ENCODE assay signal across 15 cellular contexts in the genomic region with DNA sequence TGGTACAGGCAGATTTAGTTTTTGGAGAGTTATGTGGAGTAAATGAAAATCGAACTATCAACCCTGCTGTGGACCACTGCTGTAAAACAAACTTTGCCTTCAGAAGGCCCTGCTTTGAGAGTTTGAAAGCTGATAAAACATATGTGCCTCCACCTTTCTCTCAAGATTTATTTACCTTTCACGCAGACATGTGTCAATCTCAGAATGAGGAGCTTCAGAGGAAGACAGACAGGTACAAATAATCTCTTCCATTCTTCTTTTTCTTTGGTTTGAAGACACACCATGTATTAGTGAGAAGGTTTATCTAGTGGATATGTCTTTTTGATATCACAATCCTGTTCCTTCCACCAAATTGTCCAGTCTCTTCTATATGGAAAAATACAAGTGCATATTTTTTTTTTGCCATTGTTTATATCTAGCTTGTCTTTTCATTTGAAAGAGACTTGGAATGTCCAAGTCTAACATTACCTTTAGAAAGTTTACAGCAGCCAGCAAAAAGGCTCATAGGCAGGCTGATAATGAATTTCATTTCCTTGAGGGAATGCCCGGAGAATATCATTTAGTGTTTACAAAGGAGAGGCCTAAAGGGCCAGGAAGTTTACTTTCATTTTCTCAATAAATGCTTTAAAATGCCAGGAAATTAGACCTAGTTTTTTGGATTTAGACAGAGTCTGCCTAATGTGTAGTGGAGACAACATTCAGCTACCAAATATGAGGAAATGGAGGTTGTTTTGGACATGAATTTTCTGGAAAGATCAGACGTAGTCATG. TPM values are rescaled to one million over a fixed set of nuclear protein-coding genes. Genes with fewer than 3 reads are reported as not detected.
DNase-seq lines count a peak whose midpoint lies in the region; ATAC-seq and TF ChIP-seq lines count a peak whose summit lies in the region.
"Had no signal": no experiment of that assay in that cellular context is flagged by ENCODE, and none has a peak within 500 bp of the region (broad histone marks: within the 10 kb centered on the region; RNA-seq: fewer than 3 reads in every experiment).

No MANE protein-coding gene starts in this region.

- WGBS in right lobe of liver (ENCODE audit: insufficient coverage, low coverage, low lambda C conversion rate, missing lambda C conversion rate), result 35% methylated on average over 4 of the region's 4 CpGs

- intact Hi-C loops in right lobe of liver (cut with DNase I), result no loop called here

- H3K27ac ChIP-seq in right lobe of liver, result peak overlapping the region in 2 of 3 donors; percentile 47 to 49
- H3K27ac ChIP-seq: epithelial cell of prostate, parathyroid adenoma had no signal

- DNase-seq in DMS153 (lab: John Stamatoyannopoulos, UW) (peak; percentile 17), NCI-H2029 (lab: John Stamatoyannopoulos, UW) (peak; percentile 25), cardiac fibroblast (ENCODE audit: low read depth in 2 of 2) (peak; percentile 16 to 27), right lobe of liver (no peak), anterior cingulate cortex (lab: John Stamatoyannopoulos, UW) (no peak)
- no peak for DNase-seq in activated effector memory CD4-positive, alpha-beta T cell treated with anti-CD3 and anti-CD28 coated beads, Interleukin-2, amount 50 U/mL, for 16 hours
- DNase-seq: BE2C, T-cell had no signal

- no peaks in the 10 kb centered on the region for H3K27me3 ChIP-seq in right lobe of liver
- H3K27me3 ChIP-seq: BE2C had no signal

- TF ChIP-seq CTCF in cardiac fibroblast (IDR thresholded peaks at IDR 0.05; ENCODE audit: low read depth, low read length), result no peak
- no peak for TF ChIP-seq CTCF in right lobe of liver (IDR thresholded peaks at IDR 0.05)

- ATAC-seq in right lobe of liver, result peak; percentile 24 to 73 (median 38)
- ATAC-seq in GM19467 (IDR thresholded peaks at IDR 0.05; ENCODE audit: unreplicated experiment), result no peak
- ATAC-seq in HG02623 (IDR thresholded peaks at IDR 0.05; ENCODE audit: unreplicated experiment), result no peak
- ATAC-seq: stimulated activated effector memory CD8-positive, alpha-beta T cell treated with anti-CD3 and anti-CD28 coated beads, Interleukin-12 subunit alpha, Interleukin-12 subunit beta, amount 100 ng/mL, for 72 hours; T-cell had no signal

- no peak for TF ChIP-seq POLR2A in right lobe of liver (IDR thresholded peaks at IDR 0.05)

- H3K4me3 ChIP-seq in cardiac fibroblast (replicated peaks in 1 of 2; ENCODE audit: low read depth in 2 of 2, low read length in 2 of 2) (no peak overlapping the region), right lobe of liver (no peak overlapping the region)

- H3K36me3 ChIP-seq in right lobe of liver, result peaks cover 0 to 80% (median 30%) of the 10 kb centered on the region in 4 donors
- H3K36me3 ChIP-seq: BE2C had no signal

- no peaks in the 10 kb centered on the region for H3K9me3 ChIP-seq in right lobe of liver
- H3K9me3 ChIP-seq: BE2C had no signal

- peaks cover 0 to 60% (median 19%) of the 10 kb centered on the region in 4 donors for H3K4me1 ChIP-seq in right lobe of liver
- H3K4me1 ChIP-seq: BE2C, parathyroid adenoma had no signal

RNA-seq across cellular contexts. Expression of a gene that starts 18.6 kb away (rescaled TPM):
- total RNA-seq in right lobe of liver, result 100 to 1,000 TPM; 129 to 320 (median 169) TPM
- total RNA-seq: activated T-helper 2 cell treated with anti-CD3 and anti-CD28 coated beads, Interferon-gamma antibody, Interleukin-2, Interleukin-4, amounts not matched to agents 10 μg/mL and 5 μg/mL and 100 μg/mL, durations not matched to agents 14 hours and 24 hours and 36 hours; mesenteric fat pad had no signal

Comparison
In these comparisons a context has a peak if more than half of its experiments do, and no peak if none do; other contexts are left out.
1. DNase-seq: peak in DMS153 (single experiment), NCI-H2029 (single experiment) and cardiac fibroblast (2 of 2); none in right lobe of liver (0 of 3), anterior cingulate cortex (0 of 58) and activated effector memory CD4-positive, alpha-beta T cell treated with anti-CD3 and anti-CD28 coated beads, Interleukin-2, amount 50 U/mL, for 16 hours (single experiment).
2. ATAC-seq: peak in right lobe of liver (4 of 4); none in GM19467 (single experiment) and HG02623 (single experiment).